8 cellular contexts compared by ENCODE assay signal in the genomic region with DNA sequence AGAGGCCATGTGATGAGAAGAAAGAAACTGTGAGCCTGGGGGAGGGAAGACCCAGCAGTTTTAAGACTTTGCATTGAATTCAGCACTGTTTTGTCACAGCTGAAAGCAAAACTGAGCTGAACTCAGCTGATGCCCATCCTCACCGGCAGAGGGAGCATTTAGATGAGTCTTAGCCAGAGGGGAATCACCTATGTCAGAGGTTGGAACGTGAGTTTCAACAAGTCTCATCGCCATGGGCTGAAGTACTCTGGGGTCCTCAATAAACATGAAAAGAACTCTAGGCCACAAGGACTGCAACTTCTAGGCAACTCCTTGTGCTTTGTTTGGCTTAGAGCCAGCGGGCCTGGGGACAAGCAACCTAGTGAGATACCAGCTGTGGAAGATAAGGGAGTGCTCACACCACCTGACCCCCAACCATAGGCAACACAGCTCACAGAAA.
DNase-seq lines count a peak whose midpoint lies in the region; ATAC-seq, FAIRE-seq and TF ChIP-seq lines count a peak whose summit lies in the region.

No MANE protein-coding gene starts in this region.

- H3K27ac ChIP-seq in CD8-positive, alpha-beta T cell (ENCODE audit: low read depth, low read length): no peak overlapping the region
- H3K27ac ChIP-seq in pancreas: no peak overlapping the region

- H3K4me1 ChIP-seq in CD8-positive, alpha-beta T cell (ENCODE audit: insufficient read depth, low read length): no peaks in the 10 kb centered on the region
- H3K4me1 ChIP-seq in pancreas: peaks cover 0 to 8% (median 0%) of the 10 kb centered on the region in 3 donors

- H3K4me3 Mint-ChIP-seq in CD8-positive, alpha-beta T cell: no peak overlapping the region

- intact Hi-C loops in CD8-positive, alpha-beta T cell (cut with DNase I, micrococcal nuclease): loop anchor here (1.0 to 10.0 kb wide), 7 partner anchors 66 to 1513 kb away; a partner anchor contains a TSS
- intact Hi-C loops in pancreas (cut with DNase I): no loop called here

- no peaks in the 10 kb centered on the region for H3K9me3 ChIP-seq in CD8-positive, alpha-beta T cell (ENCODE audit: low read length)
- H3K9me3 ChIP-seq in pancreas: no peaks in the 10 kb centered on the region

- ATAC-seq in CD8-positive, alpha-beta T cell: peak; percentile 82
- ATAC-seq in GM19351 (IDR thresholded peaks at IDR 0.05; ENCODE audit: unreplicated experiment) (peak; percentile 93), HG03342 (IDR thresholded peaks at IDR 0.05; ENCODE audit: unreplicated experiment) (peak; percentile 97), pancreas (peak; percentile 81 to 93 (median 90))

- H3K36me3 ChIP-seq in CD8-positive, alpha-beta T cell (ENCODE audit: insufficient read depth, low read length): no peaks in the 10 kb centered on the region
- H3K36me3 ChIP-seq in pancreas: no peaks in the 10 kb centered on the region

- H3K36me3 Mint-ChIP-seq in CD8-positive, alpha-beta T cell: no peaks in the 10 kb centered on the region

- WGBS in pancreas, 2 donors: 5 to 8% methylated on average over 4 of the region's 4 CpGs

- no peak overlapping the region for H3K4me3 ChIP-seq in CD8-positive, alpha-beta T cell (ENCODE audit: low read depth, low read length)
- H3K4me3 ChIP-seq in fibroblast of the aortic adventitia (ENCODE audit: low read depth, low read length): no peak overlapping the region
- no peak overlapping the region for H3K4me3 ChIP-seq in pancreas

- no peak overlapping the region for H3K27ac Mint-ChIP-seq in CD8-positive, alpha-beta T cell

- H3K9me3 Mint-ChIP-seq in CD8-positive, alpha-beta T cell: peaks cover 10% of the 10 kb centered on the region

- POLR2A ChIA-PET in CD8-positive, alpha-beta T cell (lab: Charles Lee): no interaction called here

- DNase-seq in CD8-positive, alpha-beta T cell: peak; percentile 11 to 62 (median 48)
- DNase-seq in NCI-H82 treated with DMSO at 0.1 percent for 48 hours (lab: John Stamatoyannopoulos, UW; ENCODE audit: unreplicated experiment) (peak; percentile 26), activated T-cell treated with anti-CD3 and anti-CD28 coated beads for 24 hours (ENCODE audit: low read depth) (peak; percentile 43), fibroblast of the aortic adventitia (ENCODE audit: low read depth) (peak; percentile 64), pancreas (peak; percentile 47 to 70 (median 56)), urothelium cell line (ENCODE audit: low spot score) (peak; percentile 17)

- H3K27me3 Mint-ChIP-seq in CD8-positive, alpha-beta T cell (ENCODE audit: low read depth): peaks cover 4% of the 10 kb centered on the region

- no peaks in the 10 kb centered on the region for H3K27me3 ChIP-seq in CD8-positive, alpha-beta T cell (ENCODE audit: insufficient read depth, low read length)
- no peaks in the 10 kb centered on the region for H3K27me3 ChIP-seq in pancreas

- CTCF ChIA-PET in CD8-positive, alpha-beta T cell (lab: Charles Lee): interaction anchor here (0.9 to 3.1 kb wide), 10 partner anchors 11 to 1512 kb away, joined by 3 to 20 read pairs (median 4); no protein-coding TSS in a partner anchor

- TF ChIP-seq CTCF in CD8-positive, alpha-beta T cell (IDR thresholded peaks at IDR 0.05): peak; percentile 66
- TF ChIP-seq CTCF in fibroblast of the aortic adventitia (IDR thresholded peaks at IDR 0.05; ENCODE audit: insufficient read depth, low read length) (peak; percentile 84), pancreas (IDR thresholded peaks at IDR 0.05) (peak; percentile 54 to 67 (median 64))

- FAIRE-seq in pancreas (lab: Jason Lieb, UNC) (no peak), urothelium cell line (lab: Jason Lieb, UNC) (no peak)

- H3K4me1 Mint-ChIP-seq in CD8-positive, alpha-beta T cell (ENCODE audit: low read depth): peaks cover 4% of the 10 kb centered on the region

Comparison
In these comparisons a context has a peak if more than half of its experiments do, and no peak if none do; other contexts are left out.
1. intact Hi-C loops: an anchor here in CD8-positive, alpha-beta T cell (1.0 to 10.0 kb wide); none called in pancreas.